ENCODE assay signal across 1 cellular context in genomic region chr19:10653732-10654609, GRCh38.
A peak's percentile ranks its signal among the peaks of the same experiment; 100 is the strongest.
TF ChIP-seq lines count a peak whose summit lies in the region.

ILF3 (plus strand) TSS chr19:10654346; CDS start chr19:10670606, 16,260 bp downstream.

TF ChIP-seq in HepG2, 621 proteins besides CTCF, POLR2A, EP300 and RAD21 (continued from another document and continues in another):
- TF ChIP-seq ZBTB40 (IDR thresholded peaks at IDR 0.05) (no peak), ZBTB40 (CRISPR knock-in tag; IDR thresholded peaks at IDR 0.05) (peak; percentile 76), ZNF224 (CRISPR knock-in tag; IDR thresholded peaks at IDR 0.05) (0 out of 2 replicates have a peak, but pooled peaks have one; percentile 63), ZNF781 (CRISPR knock-in tag; IDR thresholded peaks at IDR 0.05; ENCODE audit: borderline replicate concordance, not compliant biosample characterization) (peak; percentile 74), KDM4B (CRISPR knock-in tag; IDR thresholded peaks at IDR 0.05) (peak; percentile 77; the same call in 1 of the 2 replicates), MTA1 (CRISPR knock-in tag; IDR thresholded peaks at IDR 0.05; ENCODE audit: borderline replicate concordance) (no peak), NCOA1 (CRISPR knock-in tag; IDR thresholded peaks at IDR 0.05) (no peak), ZC3H13 (CRISPR knock-in tag; IDR thresholded peaks at IDR 0.05) (no peak; the same call in 1 of the 2 replicates), SP4 (CRISPR knock-in tag; IDR thresholded peaks at IDR 0.05) (peak; percentile 86), ZNF558 (CRISPR knock-in tag; IDR thresholded peaks at IDR 0.05; ENCODE audit: borderline replicate concordance) (peak; percentile 66; the same call in 1 of the 2 replicates), TFDP2 (CRISPR knock-in tag; IDR thresholded peaks at IDR 0.05) (peak; percentile 98), FOSL2 (CRISPR knock-in tag; IDR thresholded peaks at IDR 0.05) (peak; percentile 77), IKZF1 (IDR thresholded peaks at IDR 0.05) (no peak), SSRP1 (CRISPR knock-in tag; IDR thresholded peaks at IDR 0.05) (no peak), RELA (CRISPR knock-in tag; IDR thresholded peaks at IDR 0.05) (0 out of 2 replicates have a peak, but pooled peaks have one; percentile 13), NCOA5 (CRISPR knock-in tag; IDR thresholded peaks at IDR 0.05) (no peak), HDAC2 (CRISPR knock-in tag; IDR thresholded peaks at IDR 0.05) (peak; percentile 88), MAF1 (CRISPR knock-in tag; IDR thresholded peaks at IDR 0.05; ENCODE audit: borderline replicate concordance) (peak; percentile 80; the same call in 1 of the 2 replicates), SUZ12 (IDR thresholded peaks at IDR 0.05; ENCODE audit: low read depth, low read length) (no peak), ZBTB7A (CRISPR knock-in tag; IDR thresholded peaks at IDR 0.05) (peak; percentile 56; the same call in 1 of the 2 replicates), TAF1 (CRISPR knock-in tag; IDR thresholded peaks at IDR 0.05) (peak; percentile 85; the same call in 1 of the 2 replicates), ZNF235 (CRISPR knock-in tag; IDR thresholded peaks at IDR 0.05; ENCODE audit: borderline replicate concordance) (0 out of 2 replicates have a peak, but pooled peaks have one; percentile 68), GTF2F1 (IDR thresholded peaks at IDR 0.05; ENCODE audit: low read length) (peak; percentile 94), KDM6A (CRISPR knock-in tag; IDR thresholded peaks at IDR 0.05; ENCODE audit: low read depth) (no peak; the same call in 1 of the 2 replicates), ZFP36L1 (CRISPR knock-in tag; IDR thresholded peaks at IDR 0.05) (peak; percentile 59; the same call in 1 of the 2 replicates), SMYD3 (CRISPR knock-in tag; IDR thresholded peaks at IDR 0.05) (0 out of 2 replicates have a peak, but pooled peaks have one; percentile 19), NFYC (CRISPR knock-in tag; IDR thresholded peaks at IDR 0.05) (peak; percentile 89), ZNF773 (CRISPR knock-in tag; IDR thresholded peaks at IDR 0.05; ENCODE audit: borderline replicate concordance) (peak; percentile 15; the same call in 1 of the 2 replicates), MLLT10 (CRISPR knock-in tag; IDR thresholded peaks at IDR 0.05) (no peak), RFX5 (IDR thresholded peaks at IDR 0.05; ENCODE audit: low read depth, low read length) (no peak), ZBTB20 (CRISPR knock-in tag; IDR thresholded peaks at IDR 0.05; ENCODE audit: borderline replicate concordance, low read depth) (peak; percentile 44; the same call in 1 of the 2 replicates), SMARCE1 (IDR thresholded peaks at IDR 0.05; ENCODE audit: borderline replicate concordance) (no peak), RFXANK (CRISPR knock-in tag; IDR thresholded peaks at IDR 0.05) (peak; percentile 53; the same call in 1 of the 2 replicates), FOXK1 (CRISPR knock-in tag; IDR thresholded peaks at IDR 0.05; ENCODE audit: borderline replicate concordance, low read depth) (peak; percentile 95), ZNF264 (CRISPR knock-in tag; IDR thresholded peaks at IDR 0.05) (peak; percentile 73), PREB (CRISPR knock-in tag; IDR thresholded peaks at IDR 0.05) (no peak), TOE1 (CRISPR knock-in tag; IDR thresholded peaks at IDR 0.05) (0 out of 2 replicates have a peak, but pooled peaks have one; percentile 27), RBM39 (IDR thresholded peaks at IDR 0.05; ENCODE audit: low read depth, low read length, poor library complexity, severe bottlenecking) (peak; percentile 79), MZF1 (CRISPR knock-in tag; IDR thresholded peaks at IDR 0.05; ENCODE audit: borderline replicate concordance) (peak; percentile 57; the same call in 1 of the 2 replicates), SP1 (IDR thresholded peaks at IDR 0.05) (no peak), SP1 (CRISPR knock-in tag; IDR thresholded peaks at IDR 0.05) (peak; percentile 85), ZNF83 (CRISPR knock-in tag; IDR thresholded peaks at IDR 0.05; ENCODE audit: borderline replicate concordance) (peak; percentile 72; the same call in 1 of the 2 replicates), ETS1 (CRISPR knock-in tag; IDR thresholded peaks at IDR 0.05) (0 out of 2 replicates have a peak, but pooled peaks have one; percentile 42), HOXA7 (CRISPR knock-in tag; IDR thresholded peaks at IDR 0.05) (no peak), ZNF33A (CRISPR knock-in tag; IDR thresholded peaks at IDR 0.05; ENCODE audit: borderline replicate concordance) (peak; percentile 23)
- TF ChIP-seq, protein P1, sequence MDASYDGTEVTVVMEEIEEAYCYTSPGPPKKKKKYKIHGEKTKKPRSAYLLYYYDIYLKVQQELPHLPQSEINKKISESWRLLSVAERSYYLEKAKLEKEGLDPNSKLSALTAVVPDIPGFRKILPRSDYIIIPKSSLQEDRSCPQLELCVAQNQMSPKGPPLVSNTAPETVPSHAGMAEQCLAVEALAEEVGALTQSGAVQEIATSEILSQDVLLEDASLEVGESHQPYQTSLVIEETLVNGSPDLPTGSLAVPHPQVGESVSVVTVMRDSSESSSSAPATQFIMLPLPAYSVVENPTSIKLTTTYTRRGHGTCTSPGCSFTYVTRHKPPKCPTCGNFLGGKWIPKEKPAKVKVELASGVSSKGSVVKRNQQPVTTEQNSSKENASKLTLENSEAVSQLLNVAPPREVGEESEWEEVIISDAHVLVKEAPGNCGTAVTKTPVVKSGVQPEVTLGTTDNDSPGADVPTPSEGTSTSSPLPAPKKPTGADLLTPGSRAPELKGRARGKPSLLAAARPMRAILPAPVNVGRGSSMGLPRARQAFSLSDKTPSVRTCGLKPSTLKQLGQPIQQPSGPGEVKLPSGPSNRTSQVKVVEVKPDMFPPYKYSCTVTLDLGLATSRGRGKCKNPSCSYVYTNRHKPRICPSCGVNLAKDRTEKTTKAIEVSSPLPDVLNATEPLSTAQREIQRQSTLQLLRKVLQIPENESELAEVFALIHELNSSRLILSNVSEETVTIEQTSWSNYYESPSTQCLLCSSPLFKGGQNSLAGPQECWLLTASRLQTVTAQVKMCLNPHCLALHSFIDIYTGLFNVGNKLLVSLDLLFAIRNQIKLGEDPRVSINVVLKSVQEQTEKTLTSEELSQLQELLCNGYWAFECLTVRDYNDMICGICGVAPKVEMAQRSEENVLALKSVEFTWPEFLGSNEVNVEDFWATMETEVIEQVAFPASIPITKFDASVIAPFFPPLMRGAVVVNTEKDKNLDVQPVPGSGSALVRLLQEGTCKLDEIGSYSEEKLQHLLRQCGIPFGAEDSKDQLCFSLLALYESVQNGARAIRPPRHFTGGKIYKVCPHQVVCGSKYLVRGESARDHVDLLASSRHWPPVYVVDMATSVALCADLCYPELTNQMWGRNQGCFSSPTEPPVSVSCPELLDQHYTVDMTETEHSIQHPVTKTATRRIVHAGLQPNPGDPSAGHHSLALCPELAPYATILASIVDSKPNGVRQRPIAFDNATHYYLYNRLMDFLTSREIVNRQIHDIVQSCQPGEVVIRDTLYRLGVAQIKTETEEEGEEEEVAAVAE (CRISPR knock-in tag; IDR thresholded peaks at IDR 0.05; ENCODE audit: borderline replicate concordance), result peak; percentile 79; the same call in 1 of the 2 replicates
- TF ChIP-seq, protein P2, sequence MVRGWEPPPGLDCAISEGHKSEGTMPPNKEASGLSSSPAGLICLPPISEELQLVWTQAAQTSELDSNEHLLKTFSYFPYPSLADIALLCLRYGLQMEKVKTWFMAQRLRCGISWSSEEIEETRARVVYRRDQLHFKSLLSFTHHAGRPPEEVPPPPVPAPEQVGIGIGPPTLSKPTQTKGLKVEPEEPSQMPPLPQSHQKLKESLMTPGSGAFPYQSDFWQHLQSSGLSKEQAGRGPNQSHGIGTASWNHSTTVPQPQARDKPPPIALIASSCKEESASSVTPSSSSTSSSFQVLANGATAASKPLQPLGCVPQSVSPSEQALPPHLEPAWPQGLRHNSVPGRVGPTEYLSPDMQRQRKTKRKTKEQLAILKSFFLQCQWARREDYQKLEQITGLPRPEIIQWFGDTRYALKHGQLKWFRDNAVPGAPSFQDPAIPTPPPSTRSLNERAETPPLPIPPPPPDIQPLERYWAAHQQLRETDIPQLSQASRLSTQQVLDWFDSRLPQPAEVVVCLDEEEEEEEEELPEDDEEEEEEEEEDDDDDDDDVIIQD (CRISPR knock-in tag; IDR thresholded peaks at IDR 0.05; ENCODE audit: low read depth), result peak; percentile 44; the same call in 1 of the 2 replicates
